2 cellular contexts compared by ENCODE assay signal in the genomic region with DNA sequence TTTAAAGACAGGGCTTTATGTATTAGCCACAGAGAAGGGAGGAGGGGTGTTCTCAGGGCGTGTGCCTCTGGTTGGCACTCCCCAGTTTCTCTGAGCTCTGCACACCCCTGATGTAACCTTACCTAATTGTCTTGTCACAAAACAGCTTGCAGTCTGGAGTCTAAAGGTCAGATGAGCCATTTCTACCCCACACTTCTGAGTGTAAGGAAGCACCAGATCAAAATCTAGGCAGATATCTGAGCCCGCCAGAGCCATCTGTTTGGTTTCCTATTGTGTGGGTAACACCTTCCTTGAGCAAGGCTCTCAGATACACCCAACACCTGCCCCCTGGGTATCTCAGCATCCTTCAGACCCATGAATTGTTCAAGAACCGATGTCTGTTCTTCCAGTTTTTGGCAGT.
TF ChIP-seq lines count a peak whose summit lies in the region.

No MANE protein-coding gene starts in this region.

TF ChIP-seq in GM23338, 12 proteins besides CTCF, POLR2A, EP300 and RAD21 (continued from another document):
- TF ChIP-seq, protein P1, sequence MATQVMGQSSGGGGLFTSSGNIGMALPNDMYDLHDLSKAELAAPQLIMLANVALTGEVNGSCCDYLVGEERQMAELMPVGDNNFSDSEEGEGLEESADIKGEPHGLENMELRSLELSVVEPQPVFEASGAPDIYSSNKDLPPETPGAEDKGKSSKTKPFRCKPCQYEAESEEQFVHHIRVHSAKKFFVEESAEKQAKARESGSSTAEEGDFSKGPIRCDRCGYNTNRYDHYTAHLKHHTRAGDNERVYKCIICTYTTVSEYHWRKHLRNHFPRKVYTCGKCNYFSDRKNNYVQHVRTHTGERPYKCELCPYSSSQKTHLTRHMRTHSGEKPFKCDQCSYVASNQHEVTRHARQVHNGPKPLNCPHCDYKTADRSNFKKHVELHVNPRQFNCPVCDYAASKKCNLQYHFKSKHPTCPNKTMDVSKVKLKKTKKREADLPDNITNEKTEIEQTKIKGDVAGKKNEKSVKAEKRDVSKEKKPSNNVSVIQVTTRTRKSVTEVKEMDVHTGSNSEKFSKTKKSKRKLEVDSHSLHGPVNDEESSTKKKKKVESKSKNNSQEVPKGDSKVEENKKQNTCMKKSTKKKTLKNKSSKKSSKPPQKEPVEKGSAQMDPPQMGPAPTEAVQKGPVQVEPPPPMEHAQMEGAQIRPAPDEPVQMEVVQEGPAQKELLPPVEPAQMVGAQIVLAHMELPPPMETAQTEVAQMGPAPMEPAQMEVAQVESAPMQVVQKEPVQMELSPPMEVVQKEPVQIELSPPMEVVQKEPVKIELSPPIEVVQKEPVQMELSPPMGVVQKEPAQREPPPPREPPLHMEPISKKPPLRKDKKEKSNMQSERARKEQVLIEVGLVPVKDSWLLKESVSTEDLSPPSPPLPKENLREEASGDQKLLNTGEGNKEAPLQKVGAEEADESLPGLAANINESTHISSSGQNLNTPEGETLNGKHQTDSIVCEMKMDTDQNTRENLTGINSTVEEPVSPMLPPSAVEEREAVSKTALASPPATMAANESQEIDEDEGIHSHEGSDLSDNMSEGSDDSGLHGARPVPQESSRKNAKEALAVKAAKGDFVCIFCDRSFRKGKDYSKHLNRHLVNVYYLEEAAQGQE (IDR thresholded peaks at IDR 0.05; ENCODE audit: unreplicated experiment): no peak
- TF ChIP-seq CREB1 (CRISPR knock-in tag; IDR thresholded peaks at IDR 0.05; ENCODE audit: low read depth): no peak

TF ChIP-seq in GM12878, 131 proteins besides CTCF, POLR2A, EP300 and RAD21 (continued from another document):
- TF ChIP-seq, protein P2, sequence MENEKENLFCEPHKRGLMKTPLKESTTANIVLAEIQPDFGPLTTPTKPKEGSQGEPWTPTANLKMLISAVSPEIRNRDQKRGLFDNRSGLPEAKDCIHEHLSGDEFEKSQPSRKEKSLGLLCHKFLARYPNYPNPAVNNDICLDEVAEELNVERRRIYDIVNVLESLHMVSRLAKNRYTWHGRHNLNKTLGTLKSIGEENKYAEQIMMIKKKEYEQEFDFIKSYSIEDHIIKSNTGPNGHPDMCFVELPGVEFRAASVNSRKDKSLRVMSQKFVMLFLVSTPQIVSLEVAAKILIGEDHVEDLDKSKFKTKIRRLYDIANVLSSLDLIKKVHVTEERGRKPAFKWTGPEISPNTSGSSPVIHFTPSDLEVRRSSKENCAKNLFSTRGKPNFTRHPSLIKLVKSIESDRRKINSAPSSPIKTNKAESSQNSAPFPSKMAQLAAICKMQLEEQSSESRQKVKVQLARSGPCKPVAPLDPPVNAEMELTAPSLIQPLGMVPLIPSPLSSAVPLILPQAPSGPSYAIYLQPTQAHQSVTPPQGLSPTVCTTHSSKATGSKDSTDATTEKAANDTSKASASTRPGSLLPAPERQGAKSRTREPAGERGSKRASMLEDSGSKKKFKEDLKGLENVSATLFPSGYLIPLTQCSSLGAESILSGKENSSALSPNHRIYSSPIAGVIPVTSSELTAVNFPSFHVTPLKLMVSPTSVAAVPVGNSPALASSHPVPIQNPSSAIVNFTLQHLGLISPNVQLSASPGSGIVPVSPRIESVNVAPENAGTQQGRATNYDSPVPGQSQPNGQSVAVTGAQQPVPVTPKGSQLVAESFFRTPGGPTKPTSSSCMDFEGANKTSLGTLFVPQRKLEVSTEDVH (IDR thresholded peaks at IDR 0.05; ENCODE audit: low read depth, partially characterized antibody): no peak
- TF ChIP-seq SIX5 (IDR thresholded peaks at IDR 0.05; ENCODE audit: low read depth, low read length, severe bottlenecking) (no peak), DPF2 (IDR thresholded peaks at IDR 0.05) (peak; percentile 80), NR2F1 (conservative IDR thresholded peaks at IDR 0.05) (peak; percentile 80; the same call in 1 of the 2 replicates), MEF2B (IDR thresholded peaks at IDR 0.05; ENCODE audit: partially characterized antibody, poor library complexity, severe bottlenecking) (peak; percentile 64), ZNF384 (IDR thresholded peaks at IDR 0.05; ENCODE audit: borderline replicate concordance, low read depth, low read length) (peak; percentile 39; the same call in 1 of the 2 replicates), TCF12 (IDR thresholded peaks at IDR 0.05; ENCODE audit: low read depth, low read length) (0 out of 2 replicates have a peak, but pooled peaks have one; percentile 16), CEBPB (IDR thresholded peaks at IDR 0.05; ENCODE audit: borderline replicate concordance in 1 of 2, low read depth in 2 of 2, low read length in 2 of 2) (no peak)
- TF ChIP-seq, protein P3, sequence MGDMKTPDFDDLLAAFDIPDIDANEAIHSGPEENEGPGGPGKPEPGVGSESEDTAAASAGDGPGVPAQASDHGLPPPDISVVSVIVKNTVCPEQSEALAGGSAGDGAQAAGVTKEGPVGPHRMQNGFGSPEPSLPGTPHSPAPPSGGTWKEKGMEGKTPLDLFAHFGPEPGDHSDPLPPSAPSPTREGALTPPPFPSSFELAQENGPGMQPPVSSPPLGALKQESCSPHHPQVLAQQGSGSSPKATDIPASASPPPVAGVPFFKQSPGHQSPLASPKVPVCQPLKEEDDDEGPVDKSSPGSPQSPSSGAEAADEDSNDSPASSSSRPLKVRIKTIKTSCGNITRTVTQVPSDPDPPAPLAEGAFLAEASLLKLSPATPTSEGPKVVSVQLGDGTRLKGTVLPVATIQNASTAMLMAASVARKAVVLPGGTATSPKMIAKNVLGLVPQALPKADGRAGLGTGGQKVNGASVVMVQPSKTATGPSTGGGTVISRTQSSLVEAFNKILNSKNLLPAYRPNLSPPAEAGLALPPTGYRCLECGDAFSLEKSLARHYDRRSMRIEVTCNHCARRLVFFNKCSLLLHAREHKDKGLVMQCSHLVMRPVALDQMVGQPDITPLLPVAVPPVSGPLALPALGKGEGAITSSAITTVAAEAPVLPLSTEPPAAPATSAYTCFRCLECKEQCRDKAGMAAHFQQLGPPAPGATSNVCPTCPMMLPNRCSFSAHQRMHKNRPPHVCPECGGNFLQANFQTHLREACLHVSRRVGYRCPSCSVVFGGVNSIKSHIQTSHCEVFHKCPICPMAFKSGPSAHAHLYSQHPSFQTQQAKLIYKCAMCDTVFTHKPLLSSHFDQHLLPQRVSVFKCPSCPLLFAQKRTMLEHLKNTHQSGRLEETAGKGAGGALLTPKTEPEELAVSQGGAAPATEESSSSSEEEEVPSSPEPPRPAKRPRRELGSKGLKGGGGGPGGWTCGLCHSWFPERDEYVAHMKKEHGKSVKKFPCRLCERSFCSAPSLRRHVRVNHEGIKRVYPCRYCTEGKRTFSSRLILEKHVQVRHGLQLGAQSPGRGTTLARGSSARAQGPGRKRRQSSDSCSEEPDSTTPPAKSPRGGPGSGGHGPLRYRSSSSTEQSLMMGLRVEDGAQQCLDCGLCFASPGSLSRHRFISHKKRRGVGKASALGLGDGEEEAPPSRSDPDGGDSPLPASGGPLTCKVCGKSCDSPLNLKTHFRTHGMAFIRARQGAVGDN (IDR thresholded peaks at IDR 0.05): peak; percentile 78
- TF ChIP-seq, protein P4, sequence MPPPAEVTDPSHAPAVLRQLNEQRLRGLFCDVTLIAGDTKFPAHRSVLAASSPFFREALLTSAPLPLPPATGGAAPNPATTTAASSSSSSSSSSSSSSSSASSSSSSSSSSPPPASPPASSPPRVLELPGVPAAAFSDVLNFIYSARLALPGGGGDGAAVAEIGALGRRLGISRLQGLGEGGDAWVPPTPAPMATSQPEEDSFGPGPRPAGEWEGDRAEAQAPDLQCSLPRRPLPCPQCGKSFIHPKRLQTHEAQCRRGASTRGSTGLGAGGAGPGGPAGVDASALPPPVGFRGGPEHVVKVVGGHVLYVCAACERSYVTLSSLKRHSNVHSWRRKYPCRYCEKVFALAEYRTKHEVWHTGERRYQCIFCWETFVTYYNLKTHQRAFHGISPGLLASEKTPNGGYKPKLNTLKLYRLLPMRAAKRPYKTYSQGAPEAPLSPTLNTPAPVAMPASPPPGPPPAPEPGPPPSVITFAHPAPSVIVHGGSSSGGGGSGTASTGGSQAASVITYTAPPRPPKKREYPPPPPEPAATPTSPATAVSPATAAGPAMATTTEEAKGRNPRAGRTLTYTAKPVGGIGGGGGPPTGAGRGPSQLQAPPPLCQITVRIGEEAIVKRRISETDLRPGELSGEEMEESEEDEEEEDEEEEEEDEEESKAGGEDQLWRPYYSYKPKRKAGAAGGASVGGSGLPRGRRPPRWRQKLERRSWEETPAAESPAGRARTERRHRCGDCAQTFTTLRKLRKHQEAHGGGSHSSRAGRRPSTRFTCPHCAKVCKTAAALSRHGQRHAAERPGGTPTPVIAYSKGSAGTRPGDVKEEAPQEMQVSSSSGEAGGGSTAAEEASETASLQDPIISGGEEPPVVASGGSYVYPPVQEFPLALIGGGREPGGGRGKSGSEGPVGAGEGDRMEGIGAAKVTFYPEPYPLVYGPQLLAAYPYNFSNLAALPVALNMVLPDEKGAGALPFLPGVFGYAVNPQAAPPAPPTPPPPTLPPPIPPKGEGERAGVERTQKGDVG (CRISPR knock-in tag; IDR thresholded peaks at IDR 0.05): no peak
- TF ChIP-seq, protein P5, sequence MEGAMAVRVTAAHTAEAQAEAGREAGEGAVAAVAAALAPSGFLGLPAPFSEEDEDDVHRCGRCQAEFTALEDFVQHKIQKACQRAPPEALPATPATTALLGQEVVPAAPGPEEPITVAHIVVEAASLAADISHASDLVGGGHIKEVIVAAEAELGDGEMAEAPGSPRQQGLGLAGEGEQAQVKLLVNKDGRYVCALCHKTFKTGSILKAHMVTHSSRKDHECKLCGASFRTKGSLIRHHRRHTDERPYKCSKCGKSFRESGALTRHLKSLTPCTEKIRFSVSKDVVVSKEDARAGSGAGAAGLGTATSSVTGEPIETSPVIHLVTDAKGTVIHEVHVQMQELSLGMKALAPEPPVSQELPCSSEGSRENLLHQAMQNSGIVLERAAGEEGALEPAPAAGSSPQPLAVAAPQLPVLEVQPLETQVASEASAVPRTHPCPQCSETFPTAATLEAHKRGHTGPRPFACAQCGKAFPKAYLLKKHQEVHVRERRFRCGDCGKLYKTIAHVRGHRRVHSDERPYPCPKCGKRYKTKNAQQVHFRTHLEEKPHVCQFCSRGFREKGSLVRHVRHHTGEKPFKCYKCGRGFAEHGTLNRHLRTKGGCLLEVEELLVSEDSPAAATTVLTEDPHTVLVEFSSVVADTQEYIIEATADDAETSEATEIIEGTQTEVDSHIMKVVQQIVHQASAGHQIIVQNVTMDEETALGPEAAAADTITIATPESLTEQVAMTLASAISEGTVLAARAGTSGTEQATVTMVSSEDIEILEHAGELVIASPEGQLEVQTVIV (IDR thresholded peaks at IDR 0.05; ENCODE audit: borderline replicate concordance, partially characterized antibody): no peak
- TF ChIP-seq, protein P6, sequence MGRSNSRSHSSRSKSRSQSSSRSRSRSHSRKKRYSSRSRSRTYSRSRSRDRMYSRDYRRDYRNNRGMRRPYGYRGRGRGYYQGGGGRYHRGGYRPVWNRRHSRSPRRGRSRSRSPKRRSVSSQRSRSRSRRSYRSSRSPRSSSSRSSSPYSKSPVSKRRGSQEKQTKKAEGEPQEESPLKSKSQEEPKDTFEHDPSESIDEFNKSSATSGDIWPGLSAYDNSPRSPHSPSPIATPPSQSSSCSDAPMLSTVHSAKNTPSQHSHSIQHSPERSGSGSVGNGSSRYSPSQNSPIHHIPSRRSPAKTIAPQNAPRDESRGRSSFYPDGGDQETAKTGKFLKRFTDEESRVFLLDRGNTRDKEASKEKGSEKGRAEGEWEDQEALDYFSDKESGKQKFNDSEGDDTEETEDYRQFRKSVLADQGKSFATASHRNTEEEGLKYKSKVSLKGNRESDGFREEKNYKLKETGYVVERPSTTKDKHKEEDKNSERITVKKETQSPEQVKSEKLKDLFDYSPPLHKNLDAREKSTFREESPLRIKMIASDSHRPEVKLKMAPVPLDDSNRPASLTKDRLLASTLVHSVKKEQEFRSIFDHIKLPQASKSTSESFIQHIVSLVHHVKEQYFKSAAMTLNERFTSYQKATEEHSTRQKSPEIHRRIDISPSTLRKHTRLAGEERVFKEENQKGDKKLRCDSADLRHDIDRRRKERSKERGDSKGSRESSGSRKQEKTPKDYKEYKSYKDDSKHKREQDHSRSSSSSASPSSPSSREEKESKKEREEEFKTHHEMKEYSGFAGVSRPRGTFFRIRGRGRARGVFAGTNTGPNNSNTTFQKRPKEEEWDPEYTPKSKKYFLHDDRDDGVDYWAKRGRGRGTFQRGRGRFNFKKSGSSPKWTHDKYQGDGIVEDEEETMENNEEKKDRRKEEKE (IDR thresholded peaks at IDR 0.05): no peak
- TF ChIP-seq, protein P7, sequence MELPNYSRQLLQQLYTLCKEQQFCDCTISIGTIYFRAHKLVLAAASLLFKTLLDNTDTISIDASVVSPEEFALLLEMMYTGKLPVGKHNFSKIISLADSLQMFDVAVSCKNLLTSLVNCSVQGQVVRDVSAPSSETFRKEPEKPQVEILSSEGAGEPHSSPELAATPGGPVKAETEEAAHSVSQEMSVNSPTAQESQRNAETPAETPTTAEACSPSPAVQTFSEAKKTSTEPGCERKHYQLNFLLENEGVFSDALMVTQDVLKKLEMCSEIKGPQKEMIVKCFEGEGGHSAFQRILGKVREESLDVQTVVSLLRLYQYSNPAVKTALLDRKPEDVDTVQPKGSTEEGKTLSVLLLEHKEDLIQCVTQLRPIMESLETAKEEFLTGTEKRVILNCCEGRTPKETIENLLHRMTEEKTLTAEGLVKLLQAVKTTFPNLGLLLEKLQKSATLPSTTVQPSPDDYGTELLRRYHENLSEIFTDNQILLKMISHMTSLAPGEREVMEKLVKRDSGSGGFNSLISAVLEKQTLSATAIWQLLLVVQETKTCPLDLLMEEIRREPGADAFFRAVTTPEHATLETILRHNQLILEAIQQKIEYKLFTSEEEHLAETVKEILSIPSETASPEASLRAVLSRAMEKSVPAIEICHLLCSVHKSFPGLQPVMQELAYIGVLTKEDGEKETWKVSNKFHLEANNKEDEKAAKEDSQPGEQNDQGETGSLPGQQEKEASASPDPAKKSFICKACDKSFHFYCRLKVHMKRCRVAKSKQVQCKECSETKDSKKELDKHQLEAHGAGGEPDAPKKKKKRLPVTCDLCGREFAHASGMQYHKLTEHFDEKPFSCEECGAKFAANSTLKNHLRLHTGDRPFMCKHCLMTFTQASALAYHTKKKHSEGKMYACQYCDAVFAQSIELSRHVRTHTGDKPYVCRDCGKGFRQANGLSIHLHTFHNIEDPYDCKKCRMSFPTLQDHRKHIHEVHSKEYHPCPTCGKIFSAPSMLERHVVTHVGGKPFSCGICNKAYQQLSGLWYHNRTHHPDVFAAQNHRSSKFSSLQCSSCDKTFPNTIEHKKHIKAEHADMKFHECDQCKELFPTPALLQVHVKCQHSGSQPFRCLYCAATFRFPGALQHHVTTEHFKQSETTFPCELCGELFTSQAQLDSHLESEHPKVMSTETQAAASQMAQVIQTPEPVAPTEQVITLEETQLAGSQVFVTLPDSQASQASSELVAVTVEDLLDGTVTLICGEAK (IDR thresholded peaks at IDR 0.05; ENCODE audit: borderline replicate concordance): no peak
